25 cellular contexts compared by ENCODE assay signal in the genomic region with DNA sequence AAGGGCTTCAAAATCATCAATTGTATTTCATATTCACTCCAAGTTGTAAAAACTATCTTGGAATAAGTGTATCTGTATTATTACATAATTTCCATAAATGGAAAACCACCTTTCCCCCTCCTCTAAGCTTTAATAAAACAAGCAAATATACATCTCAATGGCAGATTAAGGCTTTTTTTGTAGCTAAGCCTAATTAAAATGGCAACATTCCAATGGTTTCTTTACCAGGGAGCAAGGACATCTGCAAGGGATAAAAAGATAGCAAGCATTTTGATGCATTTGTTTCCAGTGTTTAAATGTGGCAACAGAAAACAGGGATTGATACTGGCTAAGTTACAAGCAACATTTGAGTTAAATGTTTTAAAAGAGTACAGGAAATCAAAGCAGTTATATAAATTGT.
"Had no signal": no experiment of that assay in that cellular context is flagged by ENCODE, and none has a peak within 500 bp of the region (broad histone marks: within the 10 kb centered on the region; RNA-seq: fewer than 3 reads in every experiment).

No MANE protein-coding gene starts in this region.

- H3K4me3 ChIP-seq: esophagus squamous epithelium, left lung, mucosa of descending colon, psoas muscle, sigmoid colon, stomach, testis, tibial artery had no signal

- H3K4me1 Mint-ChIP-seq: naive B cell; neural crest cell; stimulated activated effector memory CD8-positive, alpha-beta T cell treated with anti-CD3 and anti-CD28 coated beads, Interleukin-12 subunit alpha, Interleukin-12 subunit beta, amount 100 ng/mL, for 72 hours had no signal

- H3K4me3 Mint-ChIP-seq: dendritic cell treated with granulocyte-macrophage colony-stimulating factor and Interleukin-4, amounts not matched to agents 40 ng/mL and 50 ng/mL, for 4 days; mesothelial cell of epicardium; naive B cell; natural killer cell treated with Interleukin-12 subunit alpha and Interleukin-12 subunit beta and Interleukin-15 and Interleukin-18, amount 100 ng/mL, for 72 hours; neural crest cell; stimulated activated effector memory CD8-positive, alpha-beta T cell treated with anti-CD3 and anti-CD28 coated beads, Interleukin-12 subunit alpha, Interleukin-12 subunit beta, amount 100 ng/mL, for 72 hours; type B pancreatic cell had no signal

- H3K9me3 Mint-ChIP-seq: dendritic cell treated with granulocyte-macrophage colony-stimulating factor and Interleukin-4, amounts not matched to agents 40 ng/mL and 50 ng/mL, for 4 days; naive B cell; type B pancreatic cell had no signal

- H3K36me3 Mint-ChIP-seq: mesothelial cell of epicardium; naive B cell; natural killer cell treated with Interleukin-12 subunit alpha and Interleukin-12 subunit beta and Interleukin-15 and Interleukin-18, amount 100 ng/mL, for 72 hours; stimulated activated effector memory CD8-positive, alpha-beta T cell treated with anti-CD3 and anti-CD28 coated beads, Interleukin-12 subunit alpha, Interleukin-12 subunit beta, amount 100 ng/mL, for 72 hours had no signal

- DNase-seq: cerebellar nuclear complex; effector memory CD4-positive, alpha-beta T cell; erythroblast; esophagus squamous epithelium; left cardiac atrium; mesenchymal stem cell; mucosa of descending colon; naive B cell; posterior cingulate gyrus; psoas muscle; right cardiac atrium; sigmoid colon; stimulated activated CD4-positive, alpha-beta T cell treated with anti-CD3 and anti-CD28 coated beads, Interleukin-2, amount 100 ng/mL, for 24 hours; stimulated activated CD4-positive, alpha-beta T cell treated with anti-CD3 and anti-CD28 coated beads, Interleukin-4, amount 100 ng/mL, for 24 hours; stimulated activated naive CD4-positive, alpha-beta T cell treated with Interleukin-2 at 50 U/mL for 16 hours; stomach; testis; tibial artery had no signal

- H3K27me3 Mint-ChIP-seq: dendritic cell treated with granulocyte-macrophage colony-stimulating factor and Interleukin-4, amounts not matched to agents 40 ng/mL and 50 ng/mL, for 4 days; naive B cell; natural killer cell treated with Interleukin-12 subunit alpha and Interleukin-12 subunit beta and Interleukin-15 and Interleukin-18, amount 100 ng/mL, for 72 hours had no signal

- H3K4me1 ChIP-seq: esophagus squamous epithelium, left lung, psoas muscle, sigmoid colon, stomach, testis, tibial artery had no signal

- H3K36me3 ChIP-seq: esophagus squamous epithelium, left lung, sigmoid colon, stomach, tibial artery had no signal

- ATAC-seq: left cardiac atrium; left lung; mucosa of descending colon; natural killer cell treated with Interleukin-12 subunit alpha and Interleukin-12 subunit beta and Interleukin-15 and Interleukin-18, amount 100 ng/mL, for 72 hours; psoas muscle; right cardiac atrium; stimulated activated effector memory CD8-positive, alpha-beta T cell treated with anti-CD3 and anti-CD28 coated beads, Interleukin-12 subunit alpha, Interleukin-12 subunit beta, amount 100 ng/mL, for 72 hours had no signal

- H3K27ac Mint-ChIP-seq: dendritic cell treated with granulocyte-macrophage colony-stimulating factor and Interleukin-4, amounts not matched to agents 40 ng/mL and 50 ng/mL, for 4 days; mesothelial cell of epicardium; naive B cell; natural killer cell treated with Interleukin-12 subunit alpha and Interleukin-12 subunit beta and Interleukin-15 and Interleukin-18, amount 100 ng/mL, for 72 hours; stimulated activated effector memory CD8-positive, alpha-beta T cell treated with anti-CD3 and anti-CD28 coated beads, Interleukin-12 subunit alpha, Interleukin-12 subunit beta, amount 100 ng/mL, for 72 hours; type B pancreatic cell had no signal

- H3K9me3 ChIP-seq: esophagus squamous epithelium, left lung, mucosa of descending colon, psoas muscle, sigmoid colon, stomach, testis, tibial artery had no signal

- H3K27me3 ChIP-seq: esophagus squamous epithelium, left lung, sigmoid colon, stomach, testis, tibial artery had no signal

- H3K27ac ChIP-seq: esophagus squamous epithelium, left lung, psoas muscle, sigmoid colon, stomach, testis, tibial artery had no signal
